ENCODE assay signal across 25 cellular contexts in genomic region chrX:300334-300733, GRCh38.
"Had no signal": no experiment of that assay in that cellular context is flagged by ENCODE, and none has a peak within 500 bp of the region (broad histone marks: within the 10 kb centered on the region; RNA-seq: fewer than 3 reads in every experiment).

No MANE protein-coding gene starts in this region.

- H3K36me3 ChIP-seq: colonic mucosa had no signal

- H3K4me3 Mint-ChIP-seq: dendritic cell treated with granulocyte-macrophage colony-stimulating factor and Interleukin-4, amounts not matched to agents 40 ng/mL and 50 ng/mL, for 4 days; effector memory CD8-positive, alpha-beta T cell; endodermal cell; mesothelial cell of epicardium; naive thymus-derived CD8-positive, alpha-beta T cell had no signal

- ATAC-seq: effector memory CD8-positive, alpha-beta T cell; foreskin keratinocyte; left lung; left ventricle myocardium superior; mucosa of descending colon; naive thymus-derived CD8-positive, alpha-beta T cell had no signal

- H3K27me3 ChIP-seq: colonic mucosa, esophagus muscularis mucosa, foreskin keratinocyte, heart right ventricle, left lung had no signal

- H3K27ac Mint-ChIP-seq: dendritic cell treated with granulocyte-macrophage colony-stimulating factor and Interleukin-4, amounts not matched to agents 40 ng/mL and 50 ng/mL, for 4 days; effector memory CD8-positive, alpha-beta T cell; endodermal cell; mesothelial cell of epicardium; naive thymus-derived CD8-positive, alpha-beta T cell had no signal

- H3K9me3 ChIP-seq: colonic mucosa, esophagus muscularis mucosa, left lung, lower lobe of right lung, mucosa of descending colon had no signal

- DNase-seq: colonic mucosa; cortex of kidney; effector CD8-positive, alpha-beta T cell; effector memory CD8-positive, alpha-beta T cell; endodermal cell; erythroblast; foreskin keratinocyte; glutamatergic neuron; heart right ventricle; hippocampal formation; mesenchymal stem cell; naive B cell had no signal

- H3K4me1 ChIP-seq: colonic mucosa, esophagus muscularis mucosa, foreskin keratinocyte, heart right ventricle, left lung, lower lobe of right lung had no signal

- H3K9me3 Mint-ChIP-seq: dendritic cell treated with granulocyte-macrophage colony-stimulating factor and Interleukin-4, amounts not matched to agents 40 ng/mL and 50 ng/mL, for 4 days; effector memory CD8-positive, alpha-beta T cell had no signal

- H3K4me1 Mint-ChIP-seq: endodermal cell; mesothelial cell of epicardium; naive B cell; naive thymus-derived CD8-positive, alpha-beta T cell had no signal

- FAIRE-seq: endometrium, frontal cortex, islet of Langerhans, keratinocyte had no signal

- H3K4me3 ChIP-seq: colonic mucosa, esophagus muscularis mucosa, heart right ventricle, left lung, lower lobe of right lung, mucosa of descending colon had no signal

- H3K27ac ChIP-seq: colonic mucosa, epithelial cell of prostate, esophagus muscularis mucosa, foreskin keratinocyte, heart right ventricle, left lung, lower lobe of right lung had no signal

- H3K27me3 Mint-ChIP-seq: dendritic cell treated with granulocyte-macrophage colony-stimulating factor and Interleukin-4, amounts not matched to agents 40 ng/mL and 50 ng/mL, for 4 days; effector memory CD8-positive, alpha-beta T cell; naive B cell; naive thymus-derived CD8-positive, alpha-beta T cell had no signal
